In the genomic region with DNA sequence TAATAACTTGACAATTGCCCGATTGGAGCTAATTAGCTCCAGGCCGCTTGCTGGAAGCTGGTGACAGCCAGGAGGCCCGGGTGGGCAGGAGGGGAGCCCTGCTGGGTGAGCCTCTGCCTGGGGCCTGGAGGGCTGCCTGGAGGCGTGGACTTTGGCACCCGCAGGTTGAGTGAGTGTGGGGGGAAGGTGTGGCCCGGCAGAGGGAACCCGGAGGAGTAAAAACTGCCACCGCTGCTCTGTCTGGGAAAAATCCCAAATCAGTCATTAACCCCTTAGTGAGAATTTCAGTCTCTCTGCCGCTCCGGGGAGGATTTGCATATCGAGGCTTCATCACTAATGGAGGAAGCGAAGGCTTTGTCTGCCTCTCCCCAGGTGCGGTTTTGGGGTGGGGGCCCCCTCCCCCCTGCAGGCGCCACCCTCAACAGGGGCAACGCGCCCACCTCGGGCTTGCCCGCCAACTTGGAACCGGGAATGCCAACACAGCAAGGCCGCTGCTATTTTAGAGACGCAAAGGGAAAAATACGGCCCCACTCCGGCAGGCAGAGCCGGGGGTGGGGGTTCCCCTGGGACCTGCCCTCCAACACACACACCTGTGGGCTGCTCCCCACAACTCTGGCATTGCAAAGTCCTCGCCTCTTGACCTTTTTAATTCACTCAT, we compare ENCODE assay signal across 23 cellular contexts. TPM values are rescaled to one million over a fixed set of nuclear protein-coding genes. Genes with fewer than 3 reads are reported as not detected.
DNase-seq lines count a peak whose midpoint lies in the region; ATAC-seq, FAIRE-seq and TF ChIP-seq lines count a peak whose summit lies in the region.
"Had no signal": no experiment of that assay in that cellular context is flagged by ENCODE, and none has a peak within 500 bp of the region (broad histone marks: within the 10 kb centered on the region; RNA-seq: fewer than 3 reads in every experiment).

No MANE protein-coding gene starts in this region.

- H3K4me2 ChIP-seq in GM23248 (ENCODE audit: unreplicated experiment) (no peak overlapping the region), K562 (ENCODE audit: insufficient read depth, low read length) (no peak overlapping the region)

- H3K9me3 ChIP-seq in GM23248 (ENCODE audit: low read depth) (no peaks in the 10 kb centered on the region), K562 (replicated peaks; ENCODE audit: control insufficient read depth, insufficient read depth, low read depth, low read length) (no peaks in the 10 kb centered on the region)
- H3K9me3 ChIP-seq: SJSA1, suprapubic skin had no signal

- ATAC-seq in K562, result no peak
- no peak for ATAC-seq in activated T-cell treated with anti-CD3 and anti-CD28 coated beads, Interleukin-2, amount 50 U/mL, for 4 hours
- ATAC-seq: esophagus mucosa, WTC11 had no signal

- no peak for TF ChIP-seq RAD21 in K562 (CRISPR knock-in tag; conservative IDR thresholded peaks at IDR 0.05 in 1 of 2, IDR thresholded peaks at IDR 0.05 in 1 of 2)

- no TSS peak for BruUV-seq in K562 (replicated peaks; lab: Mats Ljungman, UMichigan)

- no peak for FAIRE-seq in K562 (lab: Jason Lieb, UNC)

- H2AFZ ChIP-seq in GM23248, result no peak overlapping the region
- H2AFZ ChIP-seq in K562 (ENCODE audit: low read depth, low read length), result no peak overlapping the region

- POLR2A ChIA-PET in K562 (lab: Yijun Ruan, JAX), result interaction anchor here (0.6 to 1.0 kb wide), 3 partner anchors 11 to 23 kb away, joined by 3 to 5 read pairs (median 4); partner anchors contain the start of gene CIRBP
- POLR2A ChIA-PET in HEK293T (lab: Yijun Ruan, JAX), result interaction anchor here (1.2 kb wide), 1 partner anchor 14 kb away, joined by 3 read pairs; no protein-coding TSS in a partner anchor

- no peaks in the 10 kb centered on the region for H3K9me3 Mint-ChIP-seq in neural crest cell
- H3K9me3 Mint-ChIP-seq in activated T-cell treated with anti-CD3 and anti-CD28 coated beads, Interleukin-2, amount 50 U/mL, for 4 hours, result no peaks in the 10 kb centered on the region
- H3K9me3 Mint-ChIP-seq: activated CD4-positive, alpha-beta memory T cell treated with anti-CD3 and anti-CD28 coated beads, Interleukin-2, amount 10 ng/mL, durations not matched to agents 7 days and 5 days; activated naive CD4-positive, alpha-beta T cell treated with anti-CD3 and anti-CD28 coated beads, Interleukin-2, amount 10 ng/mL, durations not matched to agents 7 days and 5 days; central memory CD8-positive, alpha-beta T cell; T-helper 2 cell treated with Interferon-gamma antibody and Interleukin-4, amounts not matched to agents 5 μg/mL and 100 μg/mL, for 36 hours; WTC11 had no signal

- H3K27me3 Mint-ChIP-seq in neural crest cell (ENCODE audit: low read depth), result no peaks in the 10 kb centered on the region
- peaks cover 44% of the 10 kb centered on the region for H3K27me3 Mint-ChIP-seq in activated T-cell treated with anti-CD3 and anti-CD28 coated beads, Interleukin-2, amount 50 U/mL, for 4 hours (ENCODE audit: low read depth)

- no peaks in the 10 kb centered on the region for H3K4me1 ChIP-seq in GM23248 (ENCODE audit: insufficient read depth)
- H3K4me1 ChIP-seq in K562 (replicated peaks in 1 of 2; ENCODE audit: control insufficient read depth in 2 of 2, insufficient read depth in 2 of 2, low read length in 2 of 2), result peaks cover 0 to 97% of the 10 kb centered on the region in 2 experiments; a peak in 3 of 5 replicates

- H3K36me3 ChIP-seq in GM23248 (ENCODE audit: low read depth) (no peaks in the 10 kb centered on the region), K562 (ENCODE audit: control insufficient read depth, insufficient read depth, low read length) (no peaks in the 10 kb centered on the region)
- H3K36me3 ChIP-seq: SJSA1, suprapubic skin had no signal

- TF ChIP-seq POLR2A in K562 (conservative IDR thresholded peaks at IDR 0.05), result no peak

- H3F3A ChIP-seq in GM23248 (ENCODE audit: insufficient read depth), result no peaks in the 10 kb centered on the region

- no peaks in the 10 kb centered on the region for H3K79me2 ChIP-seq in GM23248 (ENCODE audit: insufficient read depth)
- no peaks in the 10 kb centered on the region for H3K79me2 ChIP-seq in K562 (ENCODE audit: control insufficient read depth, insufficient read depth, low read length)

- CTCF ChIA-PET in K562 (lab: Yijun Ruan, JAX; ENCODE audit: low intra/inter-chr PET ratio), result no interaction called here
- CTCF ChIA-PET in HEK293T (lab: Yijun Ruan, JAX), result no interaction called here

- H3K27me3 ChIP-seq in GM23248 (replicated peaks; ENCODE audit: insufficient read depth), result peaks cover 27% of the 10 kb centered on the region
- H3K27me3 ChIP-seq in K562 (ENCODE audit: control insufficient read depth in 2 of 2, insufficient read depth in 2 of 2, low read length in 2 of 2), result peaks cover 35 to 75% of the 10 kb centered on the region in 2 experiments; a peak in 4 of 5 replicates

- H3K27ac ChIP-seq in GM23248 (no peak overlapping the region), K562 (ENCODE audit: extremely low read depth, low read depth, low read length) (no peak overlapping the region)
- H3K27ac ChIP-seq: SJSA1, suprapubic skin had no signal

- H3K4me3 Mint-ChIP-seq in neural crest cell, result peak overlapping the region; percentile 54
- H3K4me3 Mint-ChIP-seq in activated T-cell treated with anti-CD3 and anti-CD28 coated beads, Interleukin-2, amount 50 U/mL, for 4 hours, result no peak overlapping the region
- H3K4me3 Mint-ChIP-seq: activated CD4-positive, alpha-beta memory T cell treated with anti-CD3 and anti-CD28 coated beads, Interleukin-2, amount 10 ng/mL, durations not matched to agents 7 days and 5 days; activated naive CD4-positive, alpha-beta T cell treated with anti-CD3 and anti-CD28 coated beads, Interleukin-2, amount 10 ng/mL, durations not matched to agents 7 days and 5 days; central memory CD8-positive, alpha-beta T cell; T-helper 2 cell treated with Interferon-gamma antibody and Interleukin-4, amounts not matched to agents 5 μg/mL and 100 μg/mL, for 36 hours; WTC11 had no signal

- H3K4me3 ChIP-seq in GM23248, result no peak overlapping the region
- no peak overlapping the region for H3K4me3 ChIP-seq in K562
- H3K4me3 ChIP-seq: SJSA1, suprapubic skin had no signal

- no peak overlapping the region for H3K9ac ChIP-seq in GM23248
- peak overlapping the region in 1 of 2 experiments; percentile 46; a peak in 1 of 4 replicates for H3K9ac ChIP-seq in K562 (ENCODE audit: insufficient read depth in 1 of 2, low read depth in 2 of 2, low read length in 2 of 2)

- no peaks in the 10 kb centered on the region for H3K9me2 ChIP-seq in GM23248 (ENCODE audit: insufficient read depth)

- no peak for TF ChIP-seq CTCF in K562 (IDR thresholded peaks at IDR 0.05 in 2 of 3, conservative IDR thresholded peaks at IDR 0.05 in 1 of 3; ENCODE audit: insufficient read depth in 2 of 3, low read depth in 1 of 3, low read length in 3 of 3)
- TF ChIP-seq CTCF in neural crest cell (conservative IDR thresholded peaks at IDR 0.05), result no peak

- DNase-seq in G401 (ENCODE audit: low spot score) (peak; percentile 14), GM23248 (peak; percentile 37), K562 (ENCODE audit: extremely low read depth in 1 of 4, low spot score in 3 of 4) (no peak), neural crest cell (ENCODE audit: low read depth, low spot score) (no peak), retina (no peak), HEK293T (ENCODE audit: extremely low spot score) (no peak)
- DNase-seq in activated T-cell treated with anti-CD3 and anti-CD28 coated beads, Interleukin-2, amount 50 U/mL, for 4 hours, result no peak
- no peak for DNase-seq in activated effector memory CD4-positive, alpha-beta T cell treated with Interleukin-2 at 50 U/mL for 16 hours
- DNase-seq: activated CD4-positive, alpha-beta memory T cell treated with anti-CD3 and anti-CD28 coated beads, Interleukin-2, amount 10 ng/mL, durations not matched to agents 7 days and 5 days; activated naive CD4-positive, alpha-beta T cell treated with anti-CD3 and anti-CD28 coated beads, Interleukin-2, amount 10 ng/mL, durations not matched to agents 7 days and 5 days; activated T-cell treated with anti-CD3 and anti-CD28 coated beads, Interleukin-2, amount 50 U/mL, for 1 hour; effector CD4-positive, alpha-beta T cell; NCI-H1105; OCI-M1; stimulated activated CD4-positive, alpha-beta T cell treated with anti-CD3 and anti-CD28 coated beads, Interleukin-12 subunit alpha, Interleukin-12 subunit beta, amount 100 ng/mL, for 4 hours had no signal

- no peak for TF ChIP-seq EP300 in K562 (IDR thresholded peaks at IDR 0.05; ENCODE audit: low read length)

- no peaks in the 10 kb centered on the region for H3K36me3 Mint-ChIP-seq in neural crest cell (ENCODE audit: low read depth)
- H3K36me3 Mint-ChIP-seq in activated T-cell treated with anti-CD3 and anti-CD28 coated beads, Interleukin-2, amount 50 U/mL, for 4 hours (ENCODE audit: insufficient read depth), result no peaks in the 10 kb centered on the region
- H3K36me3 Mint-ChIP-seq: activated naive CD4-positive, alpha-beta T cell treated with anti-CD3 and anti-CD28 coated beads, Interleukin-2, amount 10 ng/mL, durations not matched to agents 7 days and 5 days; WTC11 had no signal

- 5 to 6% methylated on average over 25 of the region's 25 CpGs for WGBS in GM23248 (ENCODE audit: low coverage in 1 of 2, low lambda C conversion rate in 2 of 2, missing lambda C conversion rate in 2 of 2), 2 experiments
- 8% methylated on average over 21 of the region's 25 CpGs for WGBS in K562 (ENCODE audit: insufficient coverage, low coverage, missing lambda C conversion rate)

- no peaks in the 10 kb centered on the region for H4K20me1 ChIP-seq in GM23248 (ENCODE audit: insufficient read depth)
- peaks cover 4% of the 10 kb centered on the region; the same call in 1 of the 2 replicates for H4K20me1 ChIP-seq in K562 (replicated peaks; ENCODE audit: control insufficient read depth, insufficient read depth, low read length)

- no peaks in the 10 kb centered on the region for H3K4me1 Mint-ChIP-seq in neural crest cell
- no peaks in the 10 kb centered on the region for H3K4me1 Mint-ChIP-seq in activated T-cell treated with anti-CD3 and anti-CD28 coated beads, Interleukin-2, amount 50 U/mL, for 4 hours (ENCODE audit: low read depth)
- H3K4me1 Mint-ChIP-seq: activated CD4-positive, alpha-beta memory T cell treated with anti-CD3 and anti-CD28 coated beads, Interleukin-2, amount 10 ng/mL, durations not matched to agents 7 days and 5 days; central memory CD8-positive, alpha-beta T cell had no signal

- no peaks in the 10 kb centered on the region for H3K9me1 ChIP-seq in K562 (ENCODE audit: control insufficient read depth, insufficient read depth, low read length)

- no peak overlapping the region for H3K27ac Mint-ChIP-seq in neural crest cell (ENCODE audit: unreplicated experiment)
- H3K27ac Mint-ChIP-seq: activated CD4-positive, alpha-beta memory T cell treated with anti-CD3 and anti-CD28 coated beads, Interleukin-2, amount 10 ng/mL, durations not matched to agents 7 days and 5 days; activated naive CD4-positive, alpha-beta T cell treated with anti-CD3 and anti-CD28 coated beads, Interleukin-2, amount 10 ng/mL, durations not matched to agents 7 days and 5 days; T-helper 2 cell treated with Interferon-gamma antibody and Interleukin-4, amounts not matched to agents 5 μg/mL and 100 μg/mL, for 36 hours; WTC11 had no signal

- intact Hi-C loops in K562 (cut with micrococcal nuclease), result no loop called here

- in situ Hi-C loops in G401 (cut with HindIII; ENCODE audit: low sequenced_read_pairs) (no loop called here), GM23248 (cut with MboI) (no loop called here), K562 (cut with MboI) (no loop called here)

RNA-seq across cellular contexts. Expression of gene EFNA2, which starts 6.2 kb away (rescaled TPM):
- total RNA-seq in G401 (2014; rRNA removed; shearing (Covaris generic)), result 0.31 and 1.3 TPM in 2 replicates
- not detected in 2 replicates for total RNA-seq in GM23248 (2014; rRNA removed; shearing (Covaris generic))
- polyA plus RNA-seq in GM23248 (2016; fragmentation: Nextera tagmentation; extraction: Ambion mirVana), result not detected in 2 replicates
- not detected in 2 replicates for total RNA-seq in K562 (2011; cell fraction: chromatin; rRNA removed; ENCODE audit: low replicate concordance)
- total RNA-seq in K562 (2011; cell fraction: nucleolus; rRNA removed), result not detected in 2 replicates
- not detected in 2 replicates for total RNA-seq in K562 (2011; cell fraction: nucleoplasm; rRNA removed)
- 0.16 TPM in 1 of 2 replicates, not detected in the other for total RNA-seq in K562 (2014; rRNA removed)
- not detected in 2 replicates for total RNA-seq in K562 (2014; rRNA removed; fragmentation: Illumina TruSeq; extraction: Trizol)
- total RNA-seq in K562 (2015; rRNA removed; fragmentation: Illumina TruSeq; extraction: Trizol), result not detected in 2 replicates
- total RNA-seq in K562 (2021), result 0.38 and 0.44 TPM in 2 replicates
- 0.11 and 0.27 TPM in 2 replicates for polyA plus RNA-seq in K562 (2011; rRNA removed)
- polyA plus RNA-seq in K562 (2011; cell fraction: cytosol; rRNA removed), result 0.34 and 0.88 TPM in 2 replicates
- polyA plus RNA-seq in K562 (2011; cell fraction: nucleus; rRNA removed), result 0.24 and 0.25 TPM in 2 replicates
- polyA plus RNA-seq in K562 (2012), result not detected in 2 replicates
- not detected in 2 replicates for polyA plus RNA-seq in K562 (2014; fragmentation: Illumina TruSeq; extraction: Trizol)
- not detected for polyA plus RNA-seq in K562 (2014; fragmentation: Nextera tagmentation; extraction: Ambion mirVana)
- 0.12 and 0.15 TPM in 2 replicates for polyA plus RNA-seq in K562 (2014; rRNA removed)
- not detected in 2 replicates for polyA minus RNA-seq in K562 (2011; rRNA and poly(A)+ RNA removed)
- not detected in 2 replicates for polyA minus RNA-seq in K562 (2011; cell fraction: cytosol; rRNA and poly(A)+ RNA removed)
- not detected in 2 replicates for polyA minus RNA-seq in K562 (2011; cell fraction: nucleus; rRNA and poly(A)+ RNA removed)
- total RNA-seq in neural crest cell, result 28.0 and 31.0 TPM in 2 replicates
- total RNA-seq in activated T-cell treated with anti-CD3 and anti-CD28 coated beads, Interleukin-2, amount 50 U/mL, for 4 hours, result not detected
- total RNA-seq: activated CD4-positive, alpha-beta memory T cell treated with anti-CD3 and anti-CD28 coated beads, Interleukin-2, amount 10 ng/mL, durations not matched to agents 7 days and 5 days; LHCN-M2; lower leg skin; SJSA1; suprapubic skin had no signal

RNA-seq across cellular contexts. Expression of gene FAM174C, which starts 16.6 kb away (rescaled TPM):
- total RNA-seq in G401 (2014; rRNA removed; shearing (Covaris generic)), result 37.9 and 45.0 TPM in 2 replicates
- total RNA-seq in GM23248 (2014; rRNA removed; shearing (Covaris generic)), result 61.5 and 84.5 TPM in 2 replicates
- polyA plus RNA-seq in GM23248 (2016; fragmentation: Nextera tagmentation; extraction: Ambion mirVana) (67.8 and 81.6 TPM in 2 replicates), K562 (2011; rRNA removed) (20.3 and 30.4 TPM in 2 replicates), K562 (2014; fragmentation: Illumina TruSeq; extraction: Trizol) (11.7 and 56.4 TPM in 2 replicates), K562 (2014; fragmentation: Nextera tagmentation; extraction: Ambion mirVana) (1 to 10 TPM in 1 of 2 experiments, under 1 TPM in 1; 0.66 to 2.7 TPM), K562 (2014; rRNA removed) (89.6 and 119 TPM in 2 replicates)
- total RNA-seq in K562 (2011; cell fraction: chromatin; rRNA removed; ENCODE audit: low replicate concordance), result 6.3 and 26.6 TPM in 2 replicates
- 40.9 and 47.0 TPM in 2 replicates for total RNA-seq in K562 (2011; cell fraction: nucleolus; rRNA removed)
- 20.7 and 26.9 TPM in 2 replicates for total RNA-seq in K562 (2011; cell fraction: nucleoplasm; rRNA removed)
- total RNA-seq in K562 (2014; rRNA removed) (72.2 and 108 TPM in 2 replicates), K562 (2014; rRNA removed; fragmentation: Illumina TruSeq; extraction: Trizol) (1.3 and 2.8 TPM in 2 replicates), K562 (2015; rRNA removed; fragmentation: Illumina TruSeq; extraction: Trizol) (40.3 and 42.6 TPM in 2 replicates), K562 (2021) (81.9 and 85.0 TPM in 2 replicates), neural crest cell (33.3 and 36.6 TPM in 2 replicates)
- polyA plus RNA-seq in K562 (2011; cell fraction: cytosol; rRNA removed), result 58.0 and 177 TPM in 2 replicates
- 28.1 and 53.8 TPM in 2 replicates for polyA plus RNA-seq in K562 (2011; cell fraction: nucleus; rRNA removed)
- 65.9 and 75.4 TPM in 2 replicates for polyA plus RNA-seq in K562 (2012)
- polyA minus RNA-seq in K562 (2011; rRNA and poly(A)+ RNA removed), result 4.8 and 6.1 TPM in 2 replicates
- polyA minus RNA-seq in K562 (2011; cell fraction: cytosol; rRNA and poly(A)+ RNA removed), result 19.6 and 23.7 TPM in 2 replicates
- polyA minus RNA-seq in K562 (2011; cell fraction: nucleus; rRNA and poly(A)+ RNA removed), result 12.0 and 12.8 TPM in 2 replicates
- total RNA-seq in activated T-cell treated with anti-CD3 and anti-CD28 coated beads, Interleukin-2, amount 50 U/mL, for 4 hours, result 100 to 1,000 TPM; 189 to 199 (median 194) TPM

RNA-seq across cellular contexts. Expression of gene CIRBP, which starts 22.8 kb away (rescaled TPM):
- total RNA-seq in G401 (2014; rRNA removed; shearing (Covaris generic)), result 196 and 215 TPM in 2 replicates
- 239 and 392 TPM in 2 replicates for total RNA-seq in GM23248 (2014; rRNA removed; shearing (Covaris generic))
- polyA plus RNA-seq in GM23248 (2016; fragmentation: Nextera tagmentation; extraction: Ambion mirVana) (163 and 185 TPM in 2 replicates), K562 (2011; rRNA removed) (124 and 166 TPM in 2 replicates), K562 (2014; fragmentation: Illumina TruSeq; extraction: Trizol) (222 and 345 TPM in 2 replicates), K562 (2014; fragmentation: Nextera tagmentation; extraction: Ambion mirVana) (10 to 100 TPM; 20.5 to 21.4 TPM), K562 (2014; rRNA removed) (306 and 327 TPM in 2 replicates)
- total RNA-seq in K562 (2011; cell fraction: chromatin; rRNA removed; ENCODE audit: low replicate concordance), result 283 and 504 TPM in 2 replicates
- total RNA-seq in K562 (2011; cell fraction: nucleolus; rRNA removed), result 457 and 483 TPM in 2 replicates
- total RNA-seq in K562 (2011; cell fraction: nucleoplasm; rRNA removed), result 431 and 450 TPM in 2 replicates
- total RNA-seq in K562 (2014; rRNA removed) (168 and 249 TPM in 2 replicates), K562 (2014; rRNA removed; fragmentation: Illumina TruSeq; extraction: Trizol) (189 and 200 TPM in 2 replicates), K562 (2015; rRNA removed; fragmentation: Illumina TruSeq; extraction: Trizol) (176 and 206 TPM in 2 replicates), K562 (2021) (181 and 222 TPM in 2 replicates), neural crest cell (414 and 421 TPM in 2 replicates)
- polyA plus RNA-seq in K562 (2011; cell fraction: cytosol; rRNA removed), result 92.3 and 201 TPM in 2 replicates
- 882 and 1,025 TPM in 2 replicates for polyA plus RNA-seq in K562 (2011; cell fraction: nucleus; rRNA removed)
- 288 and 291 TPM in 2 replicates for polyA plus RNA-seq in K562 (2012)
- 46.9 and 50.4 TPM in 2 replicates for polyA minus RNA-seq in K562 (2011; rRNA and poly(A)+ RNA removed)
- 50.4 and 50.8 TPM in 2 replicates for polyA minus RNA-seq in K562 (2011; cell fraction: cytosol; rRNA and poly(A)+ RNA removed)
- polyA minus RNA-seq in K562 (2011; cell fraction: nucleus; rRNA and poly(A)+ RNA removed), result 117 and 135 TPM in 2 replicates
- total RNA-seq in activated T-cell treated with anti-CD3 and anti-CD28 coated beads, Interleukin-2, amount 50 U/mL, for 4 hours, result 100 to 1,000 TPM; 269 to 294 (median 285) TPM

RNA-seq across cellular contexts. Expression of gene MIDN, which starts 43.5 kb away (rescaled TPM):
- 14.0 and 17.5 TPM in 2 replicates for total RNA-seq in G401 (2014; rRNA removed; shearing (Covaris generic))
- 9.4 and 18.5 TPM in 2 replicates for total RNA-seq in GM23248 (2014; rRNA removed; shearing (Covaris generic))
- polyA plus RNA-seq in GM23248 (2016; fragmentation: Nextera tagmentation; extraction: Ambion mirVana) (3.1 and 4.0 TPM in 2 replicates), K562 (2011; rRNA removed) (7.0 and 10.2 TPM in 2 replicates), K562 (2014; fragmentation: Illumina TruSeq; extraction: Trizol) (20.5 and 38.3 TPM in 2 replicates), K562 (2014; fragmentation: Nextera tagmentation; extraction: Ambion mirVana) (1 to 10 TPM in 1 of 2 experiments, under 1 TPM in 1; 0.17 to 1.5 TPM), K562 (2014; rRNA removed) (41.3 and 44.6 TPM in 2 replicates)
- 30.7 and 106 TPM in 2 replicates for total RNA-seq in K562 (2011; cell fraction: chromatin; rRNA removed; ENCODE audit: low replicate concordance)
- total RNA-seq in K562 (2011; cell fraction: nucleolus; rRNA removed), result 81.7 and 90.7 TPM in 2 replicates
- total RNA-seq in K562 (2011; cell fraction: nucleoplasm; rRNA removed), result 55.1 and 88.1 TPM in 2 replicates
- total RNA-seq in K562 (2014; rRNA removed) (13.5 and 20.8 TPM in 2 replicates), K562 (2014; rRNA removed; fragmentation: Illumina TruSeq; extraction: Trizol) (3.9 and 4.8 TPM in 2 replicates), K562 (2015; rRNA removed; fragmentation: Illumina TruSeq; extraction: Trizol) (10.1 and 11.0 TPM in 2 replicates), K562 (2021) (120 and 121 TPM in 2 replicates), neural crest cell (177 and 187 TPM in 2 replicates)
- 14.0 and 26.8 TPM in 2 replicates for polyA plus RNA-seq in K562 (2011; cell fraction: cytosol; rRNA removed)
- polyA plus RNA-seq in K562 (2011; cell fraction: nucleus; rRNA removed), result 44.8 and 87.0 TPM in 2 replicates
- 29.5 and 39.8 TPM in 2 replicates for polyA plus RNA-seq in K562 (2012)
- polyA minus RNA-seq in K562 (2011; rRNA and poly(A)+ RNA removed), result 2.7 and 3.0 TPM in 2 replicates
- polyA minus RNA-seq in K562 (2011; cell fraction: cytosol; rRNA and poly(A)+ RNA removed), result 29.9 and 43.2 TPM in 2 replicates
- 28.0 and 34.2 TPM in 2 replicates for polyA minus RNA-seq in K562 (2011; cell fraction: nucleus; rRNA and poly(A)+ RNA removed)
- 10 to 100 TPM; 63.2 to 70.0 (median 68.7) TPM for total RNA-seq in activated T-cell treated with anti-CD3 and anti-CD28 coated beads, Interleukin-2, amount 50 U/mL, for 4 hours

RNA-seq across cellular contexts. Expression of gene ATP5F1D, which starts 50.3 kb away (rescaled TPM):
- 61.3 and 98.5 TPM in 2 replicates for total RNA-seq in G401 (2014; rRNA removed; shearing (Covaris generic))
- 27.4 and 38.9 TPM in 2 replicates for total RNA-seq in GM23248 (2014; rRNA removed; shearing (Covaris generic))
- polyA plus RNA-seq in GM23248 (2016; fragmentation: Nextera tagmentation; extraction: Ambion mirVana) (287 and 290 TPM in 2 replicates), K562 (2011; rRNA removed) (36.8 and 58.7 TPM in 2 replicates), K562 (2014; fragmentation: Illumina TruSeq; extraction: Trizol) (18.7 and 106 TPM in 2 replicates), K562 (2014; fragmentation: Nextera tagmentation; extraction: Ambion mirVana) (10 to 100 TPM in 1 of 2 experiments, 1 to 10 TPM in 1; 9.7 to 23.3 TPM), K562 (2014; rRNA removed) (233 and 236 TPM in 2 replicates)
- total RNA-seq in K562 (2011; cell fraction: chromatin; rRNA removed; ENCODE audit: low replicate concordance), result 42.1 and 110 TPM in 2 replicates
- 116 and 129 TPM in 2 replicates for total RNA-seq in K562 (2011; cell fraction: nucleolus; rRNA removed)
- 74.0 and 85.6 TPM in 2 replicates for total RNA-seq in K562 (2011; cell fraction: nucleoplasm; rRNA removed)
- total RNA-seq in K562 (2014; rRNA removed) (135 and 145 TPM in 2 replicates), K562 (2014; rRNA removed; fragmentation: Illumina TruSeq; extraction: Trizol) (3.9 and 4.6 TPM in 2 replicates), K562 (2015; rRNA removed; fragmentation: Illumina TruSeq; extraction: Trizol) (65.2 and 73.0 TPM in 2 replicates), K562 (2021) (409 and 434 TPM in 2 replicates), neural crest cell (140 and 141 TPM in 2 replicates)
- 119 and 471 TPM in 2 replicates for polyA plus RNA-seq in K562 (2011; cell fraction: cytosol; rRNA removed)
- 90.5 and 137 TPM in 2 replicates for polyA plus RNA-seq in K562 (2011; cell fraction: nucleus; rRNA removed)
- 278 and 318 TPM in 2 replicates for polyA plus RNA-seq in K562 (2012)
- 16.5 and 29.9 TPM in 2 replicates for polyA minus RNA-seq in K562 (2011; rRNA and poly(A)+ RNA removed)
- polyA minus RNA-seq in K562 (2011; cell fraction: cytosol; rRNA and poly(A)+ RNA removed), result 115 and 175 TPM in 2 replicates
- polyA minus RNA-seq in K562 (2011; cell fraction: nucleus; rRNA and poly(A)+ RNA removed), result 28.8 and 35.8 TPM in 2 replicates
- total RNA-seq in activated T-cell treated with anti-CD3 and anti-CD28 coated beads, Interleukin-2, amount 50 U/mL, for 4 hours, result 100 to 1,000 TPM; 259 to 434 (median 312) TPM

Comparison
In these comparisons a context has a peak if more than half of its experiments do, and no peak if none do; other contexts are left out.
1. DNase-seq: peak in G401 (single experiment) and GM23248 (single experiment); none in K562 (0 of 4), neural crest cell (single experiment), activated T-cell treated with anti-CD3 and anti-CD28 coated beads, Interleukin-2, amount 50 U/mL, for 4 hours (single experiment), retina (single experiment), activated effector memory CD4-positive, alpha-beta T cell treated with Interleukin-2 at 50 U/mL for 16 hours (single experiment) and HEK293T (single experiment).
2. RNA of gene EFNA2, which starts 6.2 kb away (total RNA-seq): 28.0 to 31.0 TPM in neural crest cell; 0.31 to 1.3 TPM in G401, not detected in activated T-cell treated with anti-CD3 and anti-CD28 coated beads, Interleukin-2, amount 50 U/mL, for 4 hours, not detected in GM23248 and 0.16 to 0.44 TPM in K562; every median in the first group is over 10 times any median in the second.